1 cellular context compared by ENCODE assay signal in the genomic region with DNA sequence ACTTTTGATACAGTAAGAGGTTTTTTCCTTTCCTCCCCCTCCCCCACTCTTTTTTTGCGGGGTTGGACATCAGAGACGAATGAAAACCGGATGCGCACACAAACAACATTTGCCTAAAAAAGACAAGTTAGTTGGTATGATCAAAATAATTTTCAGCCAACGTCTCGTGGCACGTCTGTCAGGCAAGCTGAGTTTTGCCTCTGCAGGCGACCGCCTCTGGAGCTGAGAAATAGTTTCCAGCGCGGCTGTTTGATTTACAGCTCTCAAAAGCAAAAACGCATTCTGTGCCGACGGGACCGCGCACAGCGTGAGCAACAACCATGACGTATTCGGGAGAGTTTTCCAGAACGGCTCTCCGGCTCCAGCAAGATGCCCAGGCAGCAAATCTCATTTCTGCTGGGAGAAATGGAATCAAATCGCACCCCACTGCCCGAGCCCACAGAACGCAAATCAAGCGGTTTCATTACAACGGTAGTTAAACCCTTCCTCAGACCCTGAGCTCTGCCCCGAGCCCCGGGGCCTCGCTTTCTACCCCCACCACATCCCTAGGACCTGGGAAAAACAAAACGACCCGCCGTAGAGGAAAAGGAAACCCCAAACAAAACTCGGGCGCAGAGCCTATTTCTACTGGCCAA.
TF ChIP-seq lines count a peak whose summit lies in the region.

No MANE protein-coding gene starts in this region.

TF ChIP-seq in SK-N-SH, 30 proteins besides CTCF, POLR2A, EP300 and RAD21 (continued from another document):
- TF ChIP-seq, protein P1, sequence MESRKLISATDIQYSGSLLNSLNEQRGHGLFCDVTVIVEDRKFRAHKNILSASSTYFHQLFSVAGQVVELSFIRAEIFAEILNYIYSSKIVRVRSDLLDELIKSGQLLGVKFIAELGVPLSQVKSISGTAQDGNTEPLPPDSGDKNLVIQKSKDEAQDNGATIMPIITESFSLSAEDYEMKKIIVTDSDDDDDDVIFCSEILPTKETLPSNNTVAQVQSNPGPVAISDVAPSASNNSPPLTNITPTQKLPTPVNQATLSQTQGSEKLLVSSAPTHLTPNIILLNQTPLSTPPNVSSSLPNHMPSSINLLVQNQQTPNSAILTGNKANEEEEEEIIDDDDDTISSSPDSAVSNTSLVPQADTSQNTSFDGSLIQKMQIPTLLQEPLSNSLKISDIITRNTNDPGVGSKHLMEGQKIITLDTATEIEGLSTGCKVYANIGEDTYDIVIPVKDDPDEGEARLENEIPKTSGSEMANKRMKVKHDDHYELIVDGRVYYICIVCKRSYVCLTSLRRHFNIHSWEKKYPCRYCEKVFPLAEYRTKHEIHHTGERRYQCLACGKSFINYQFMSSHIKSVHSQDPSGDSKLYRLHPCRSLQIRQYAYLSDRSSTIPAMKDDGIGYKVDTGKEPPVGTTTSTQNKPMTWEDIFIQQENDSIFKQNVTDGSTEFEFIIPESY (IDR thresholded peaks at IDR 0.05; ENCODE audit: borderline replicate concordance, low read depth): no peak
- TF ChIP-seq, protein P2, sequence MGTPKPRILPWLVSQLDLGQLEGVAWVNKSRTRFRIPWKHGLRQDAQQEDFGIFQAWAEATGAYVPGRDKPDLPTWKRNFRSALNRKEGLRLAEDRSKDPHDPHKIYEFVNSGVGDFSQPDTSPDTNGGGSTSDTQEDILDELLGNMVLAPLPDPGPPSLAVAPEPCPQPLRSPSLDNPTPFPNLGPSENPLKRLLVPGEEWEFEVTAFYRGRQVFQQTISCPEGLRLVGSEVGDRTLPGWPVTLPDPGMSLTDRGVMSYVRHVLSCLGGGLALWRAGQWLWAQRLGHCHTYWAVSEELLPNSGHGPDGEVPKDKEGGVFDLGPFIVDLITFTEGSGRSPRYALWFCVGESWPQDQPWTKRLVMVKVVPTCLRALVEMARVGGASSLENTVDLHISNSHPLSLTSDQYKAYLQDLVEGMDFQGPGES (IDR thresholded peaks at IDR 0.05; ENCODE audit: low read depth, low read length): no peak
- TF ChIP-seq SMC3 (IDR thresholded peaks at IDR 0.05; ENCODE audit: low read depth, low read length) (no peak), GATA2 (CRISPR knock-in tag; IDR thresholded peaks at IDR 0.05) (no peak), CHD2 (IDR thresholded peaks at IDR 0.05; ENCODE audit: low read length, partially characterized antibody) (no peak)
- TF ChIP-seq, protein P3, sequence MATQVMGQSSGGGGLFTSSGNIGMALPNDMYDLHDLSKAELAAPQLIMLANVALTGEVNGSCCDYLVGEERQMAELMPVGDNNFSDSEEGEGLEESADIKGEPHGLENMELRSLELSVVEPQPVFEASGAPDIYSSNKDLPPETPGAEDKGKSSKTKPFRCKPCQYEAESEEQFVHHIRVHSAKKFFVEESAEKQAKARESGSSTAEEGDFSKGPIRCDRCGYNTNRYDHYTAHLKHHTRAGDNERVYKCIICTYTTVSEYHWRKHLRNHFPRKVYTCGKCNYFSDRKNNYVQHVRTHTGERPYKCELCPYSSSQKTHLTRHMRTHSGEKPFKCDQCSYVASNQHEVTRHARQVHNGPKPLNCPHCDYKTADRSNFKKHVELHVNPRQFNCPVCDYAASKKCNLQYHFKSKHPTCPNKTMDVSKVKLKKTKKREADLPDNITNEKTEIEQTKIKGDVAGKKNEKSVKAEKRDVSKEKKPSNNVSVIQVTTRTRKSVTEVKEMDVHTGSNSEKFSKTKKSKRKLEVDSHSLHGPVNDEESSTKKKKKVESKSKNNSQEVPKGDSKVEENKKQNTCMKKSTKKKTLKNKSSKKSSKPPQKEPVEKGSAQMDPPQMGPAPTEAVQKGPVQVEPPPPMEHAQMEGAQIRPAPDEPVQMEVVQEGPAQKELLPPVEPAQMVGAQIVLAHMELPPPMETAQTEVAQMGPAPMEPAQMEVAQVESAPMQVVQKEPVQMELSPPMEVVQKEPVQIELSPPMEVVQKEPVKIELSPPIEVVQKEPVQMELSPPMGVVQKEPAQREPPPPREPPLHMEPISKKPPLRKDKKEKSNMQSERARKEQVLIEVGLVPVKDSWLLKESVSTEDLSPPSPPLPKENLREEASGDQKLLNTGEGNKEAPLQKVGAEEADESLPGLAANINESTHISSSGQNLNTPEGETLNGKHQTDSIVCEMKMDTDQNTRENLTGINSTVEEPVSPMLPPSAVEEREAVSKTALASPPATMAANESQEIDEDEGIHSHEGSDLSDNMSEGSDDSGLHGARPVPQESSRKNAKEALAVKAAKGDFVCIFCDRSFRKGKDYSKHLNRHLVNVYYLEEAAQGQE (IDR thresholded peaks at IDR 0.05; ENCODE audit: low read depth, low read length): peak; percentile 57; the same call in 1 of the 2 replicates
